ENCODE assay signal across 22 cellular contexts in genomic region chr2:73842739-73843019, GRCh38. TPM values are rescaled to one million over a fixed set of nuclear protein-coding genes. Genes with fewer than 3 reads are reported as not detected.
DNase-seq lines count a peak whose midpoint lies in the region; ATAC-seq, FAIRE-seq and TF ChIP-seq lines count a peak whose summit lies in the region.
"Had no signal": no experiment of that assay in that cellular context is flagged by ENCODE, and none has a peak within 500 bp of the region (broad histone marks: within the 10 kb centered on the region; RNA-seq: fewer than 3 reads in every experiment).

No MANE protein-coding gene starts in this region.

- H3K27me3 Mint-ChIP-seq in activated T-helper 17 cell treated with anti-CD3 and anti-CD28 coated beads, Interleukin-2, amount 50 U/mL, for 72 hours: no peaks in the 10 kb centered on the region
- H3K27me3 Mint-ChIP-seq in activated CD4-positive, alpha-beta T cell treated with anti-CD3 and anti-CD28 coated beads, Interleukin-2, amount 10 ng/mL, durations not matched to agents 7 days and 5 days: no peaks in the 10 kb centered on the region
- H3K27me3 Mint-ChIP-seq: CD4-positive, alpha-beta T cell had no signal

- H3K4me1 Mint-ChIP-seq in activated T-helper 17 cell treated with anti-CD3 and anti-CD28 coated beads, Interleukin-2, amount 50 U/mL, for 72 hours: peaks cover 19% of the 10 kb centered on the region
- peaks cover 11% of the 10 kb centered on the region for H3K4me1 Mint-ChIP-seq in activated CD4-positive, alpha-beta T cell treated with anti-CD3 and anti-CD28 coated beads, Interleukin-2, amount 10 ng/mL, durations not matched to agents 7 days and 5 days

- H3K27ac ChIP-seq in A549: no peak overlapping the region
- H3K27ac ChIP-seq in muscle layer of colon (ENCODE audit: low read depth, low read length): peak overlapping the region; percentile 48
- no peak overlapping the region for H3K27ac ChIP-seq in smooth muscle cell (ENCODE audit: low read depth)
- peak overlapping the region in 1 of 12 donors; percentile 64 for H3K27ac ChIP-seq in heart left ventricle
- H3K27ac ChIP-seq: KMS-11, SJCRH30 had no signal

- ATAC-seq in A549 (peak in 1 of 2 experiments; percentile 63; a peak in 3 of 6 replicates), heart left ventricle (no peak)
- peak; percentile 44 for ATAC-seq in activated T-helper 17 cell treated with anti-CD3 and anti-CD28 coated beads, Interleukin-2, amount 50 U/mL, for 72 hours (replicated peaks)

- H3K27ac Mint-ChIP-seq in activated T-helper 17 cell treated with anti-CD3 and anti-CD28 coated beads, Interleukin-2, amount 50 U/mL, for 72 hours: no peak overlapping the region
- H3K27ac Mint-ChIP-seq in activated CD4-positive, alpha-beta T cell treated with anti-CD3 and anti-CD28 coated beads, Interleukin-2, amount 10 ng/mL, durations not matched to agents 7 days and 5 days: no peak overlapping the region
- H3K27ac Mint-ChIP-seq: CD4-positive, alpha-beta T cell had no signal

- no peaks in the 10 kb centered on the region for H3K9me3 Mint-ChIP-seq in activated T-helper 17 cell treated with anti-CD3 and anti-CD28 coated beads, Interleukin-2, amount 50 U/mL, for 72 hours
- H3K9me3 Mint-ChIP-seq in activated CD4-positive, alpha-beta T cell treated with anti-CD3 and anti-CD28 coated beads, Interleukin-2, amount 10 ng/mL, durations not matched to agents 7 days and 5 days: no peaks in the 10 kb centered on the region
- H3K9me3 Mint-ChIP-seq: CD4-positive, alpha-beta T cell had no signal

- H3K4me1 ChIP-seq in A549 (peaks cover 15% of the 10 kb centered on the region), muscle layer of colon (ENCODE audit: insufficient read depth, low read length) (peaks cover 30% of the 10 kb centered on the region), smooth muscle cell (ENCODE audit: low read depth) (peaks cover 10% of the 10 kb centered on the region), heart left ventricle (peaks cover 0 to 16% (median 3%) of the 10 kb centered on the region in 12 donors)
- H3K4me1 ChIP-seq: SJCRH30 had no signal

- no peak overlapping the region for H3K4me3 Mint-ChIP-seq in activated T-helper 17 cell treated with anti-CD3 and anti-CD28 coated beads, Interleukin-2, amount 50 U/mL, for 72 hours
- H3K4me3 Mint-ChIP-seq in activated CD4-positive, alpha-beta T cell treated with anti-CD3 and anti-CD28 coated beads, Interleukin-2, amount 10 ng/mL, durations not matched to agents 7 days and 5 days: no peak overlapping the region
- H3K4me3 Mint-ChIP-seq: CD4-positive, alpha-beta T cell had no signal

- TF ChIP-seq CTCF in A549 (IDR thresholded peaks at IDR 0.05) (no peak), smooth muscle cell (IDR thresholded peaks at IDR 0.05; ENCODE audit: borderline replicate concordance, insufficient read depth, poor library complexity, severe bottlenecking) (no peak), heart left ventricle (IDR thresholded peaks at IDR 0.05) (no peak)

- POLR2A ChIA-PET in A549 (lab: Yijun Ruan, JAX): no interaction called here
- POLR2A ChIA-PET in activated CD4-positive, alpha-beta T cell treated with anti-CD3 and anti-CD28 coated beads, Interleukin-2, amount 10 ng/mL, durations not matched to agents 7 days and 5 days (lab: Charles Lee): no interaction called here

- H3K4me3 ChIP-seq in A549: no peak overlapping the region
- H3K4me3 ChIP-seq in muscle layer of colon (ENCODE audit: low read depth in 1 of 2, low read length in 2 of 2): no peak overlapping the region
- peak overlapping the region; percentile 21 for H3K4me3 ChIP-seq in smooth muscle cell
- H3K4me3 ChIP-seq in heart left ventricle: no peak overlapping the region
- H3K4me3 ChIP-seq: SJCRH30 had no signal

- no peak for FAIRE-seq in A549 (lab: Jason Lieb, UNC)
- FAIRE-seq: A204.1, GM12891, GM18507, H1 had no signal

- intact Hi-C loops in heart left ventricle (cut with DNase I): no loop called here

- no peaks in the 10 kb centered on the region for H3K27me3 ChIP-seq in muscle layer of colon (ENCODE audit: control insufficient read depth in 1 of 2, insufficient read depth in 2 of 2, low read length in 2 of 2)
- H3K27me3 ChIP-seq in smooth muscle cell (ENCODE audit: low read depth): no peaks in the 10 kb centered on the region
- no peaks in the 10 kb centered on the region for H3K27me3 ChIP-seq in heart left ventricle
- H3K27me3 ChIP-seq: SJCRH30 had no signal

- H3K9me3 ChIP-seq in A549: no peaks in the 10 kb centered on the region
- H3K9me3 ChIP-seq in muscle layer of colon (ENCODE audit: low read length): no peaks in the 10 kb centered on the region
- H3K9me3 ChIP-seq in smooth muscle cell (replicated peaks; ENCODE audit: low read depth): no peaks in the 10 kb centered on the region
- H3K9me3 ChIP-seq in heart left ventricle: no peaks in the 10 kb centered on the region
- H3K9me3 ChIP-seq: Caco-2, SJCRH30 had no signal

- peaks cover 9% of the 10 kb centered on the region for H3K79me2 ChIP-seq in smooth muscle cell (ENCODE audit: low read depth)

- no peak for TF ChIP-seq RAD21 in A549 (conservative IDR thresholded peaks at IDR 0.05 in 1 of 2, IDR thresholded peaks at IDR 0.05 in 1 of 2)

- H4K20me1 ChIP-seq in smooth muscle cell (ENCODE audit: low read depth): peaks cover 58% of the 10 kb centered on the region

- peaks cover 9% of the 10 kb centered on the region for H3F3A ChIP-seq in smooth muscle cell (ENCODE audit: low read depth)

- TF ChIP-seq POLR2A in A549 (IDR thresholded peaks at IDR 0.05; ENCODE audit: low read length) (no peak), heart left ventricle (IDR thresholded peaks at IDR 0.05) (no peak)

- CTCF ChIA-PET in A549 (lab: Yijun Ruan, JAX): interaction anchor here (0.8 to 8.8 kb wide), 5 partner anchors 10 to 26 kb away, joined by 3 to 38 read pairs (median 4); no protein-coding TSS in a partner anchor
- CTCF ChIA-PET in activated CD4-positive, alpha-beta T cell treated with anti-CD3 and anti-CD28 coated beads, Interleukin-2, amount 10 ng/mL, durations not matched to agents 7 days and 5 days (lab: Charles Lee): interaction anchor here (0.6 to 2.1 kb wide), 4 partner anchors 14 to 336 kb away, joined by 3 to 4 read pairs (median 3); partner anchors contain the start of genes MOB1A and STAMBP

- H3K9ac ChIP-seq in muscle layer of colon (ENCODE audit: low read length) (no peak overlapping the region), smooth muscle cell (ENCODE audit: low read depth) (no peak overlapping the region)
- H3K9ac ChIP-seq: KMS-11 had no signal

- no peak for TF ChIP-seq EP300 in A549 (IDR thresholded peaks at IDR 0.05)

- WGBS in A549 (ENCODE audit: missing lambda C conversion rate): 25% methylated on average over 1 of the region's 1 CpG
- WGBS in smooth muscle cell (ENCODE audit: low lambda C conversion rate): 83% methylated on average over 1 of the region's 1 CpG
- WGBS in heart left ventricle, 4 donors: 72 to 81% (median 79%) methylated on average over 1 of the region's 1 CpG

- H3K4me2 ChIP-seq in A549: peak overlapping the region; percentile 32; the same call in 2 of the 3 replicates
- H3K4me2 ChIP-seq in smooth muscle cell: no peak overlapping the region
- H3K4me2 ChIP-seq: KMS-11 had no signal

- no peak for DNase-seq in A549 (ENCODE audit: low read depth in 1 of 2, low spot score in 1 of 2)
- no peak for DNase-seq in smooth muscle cell (lab: John Stamatoyannopoulos, UW; ENCODE audit: unreplicated experiment)
- DNase-seq in NCI-H1092 (lab: John Stamatoyannopoulos, UW): no peak
- no peak for DNase-seq in heart left ventricle
- DNase-seq in activated CD4-positive, alpha-beta T cell treated with anti-CD3 and anti-CD28 coated beads, Interleukin-2, amount 50 U/mL, for 1 hour: no peak
- DNase-seq in activated CD4-positive, alpha-beta T cell treated with anti-CD3 and anti-CD28 coated beads, Interleukin-2, amount 10 ng/mL, durations not matched to agents 7 days and 5 days: no peak
- DNase-seq: CD4-positive, alpha-beta T cell; NCI-H1436; NCI-H1930; NCI-H226; NCI-H524 treated with DMSO at 0.1 percent for 48 hours; SJCRH30 had no signal

- H3K36me3 ChIP-seq in muscle layer of colon (ENCODE audit: insufficient read depth, low read length) (peaks cover 14% of the 10 kb centered on the region), smooth muscle cell (ENCODE audit: low read depth) (peaks cover 12% of the 10 kb centered on the region), heart left ventricle (peaks cover 0 to 76% (median 48%) of the 10 kb centered on the region in 9 donors)

- H2AFZ ChIP-seq in smooth muscle cell (ENCODE audit: low read depth): no peak overlapping the region

- H3K36me3 Mint-ChIP-seq in activated T-helper 17 cell treated with anti-CD3 and anti-CD28 coated beads, Interleukin-2, amount 50 U/mL, for 72 hours (ENCODE audit: low read depth): peaks cover 94% of the 10 kb centered on the region
- peaks cover 43% of the 10 kb centered on the region for H3K36me3 Mint-ChIP-seq in activated CD4-positive, alpha-beta T cell treated with anti-CD3 and anti-CD28 coated beads, Interleukin-2, amount 10 ng/mL, durations not matched to agents 7 days and 5 days (ENCODE audit: low read depth)

RNA-seq across cellular contexts. Expression of gene STAMBP, which starts 13.9 kb away (rescaled TPM):
- 86.1 and 96.3 TPM in 2 replicates for polyA plus RNA-seq in A549 (2011; rRNA removed)
- polyA plus RNA-seq in A549 (2012; cell fraction: cytosol; rRNA removed): 39.4 and 43.7 TPM in 2 replicates
- polyA plus RNA-seq in A549 (2012; cell fraction: nucleus; rRNA removed): 23.1 and 25.6 TPM in 2 replicates
- polyA plus RNA-seq in A549 (2017; fragmentation: RNase III; extraction: RNeasy Plus Mini Kit Qiagen cat#74134 plus additional on column Dnase treatment): 42.1 to 45.6 TPM (median 44.4 TPM) in 3 replicates
- 50.6 and 67.2 TPM in 2 replicates for polyA minus RNA-seq in A549 (2011; rRNA and poly(A)+ RNA removed)
- total RNA-seq in activated T-helper 17 cell treated with anti-CD3 and anti-CD28 coated beads, Interleukin-2, amount 50 U/mL, for 72 hours: 100 to 1,000 TPM in 1 of 2 donors, 10 to 100 TPM in 1; 59.5 to 152 TPM
- 36.3 and 61.1 TPM in 2 replicates for total RNA-seq in smooth muscle cell
- 48.5 and 53.0 TPM in 2 replicates for polyA plus RNA-seq in smooth muscle cell
- 10 to 100 TPM; 27.2 to 38.0 (median 34.4) TPM for total RNA-seq in heart left ventricle
- 10 to 100 TPM; 13.2 to 29.2 TPM for polyA plus RNA-seq in heart left ventricle
- 10 to 100 TPM; 37.2 to 38.4 TPM for total RNA-seq in activated CD4-positive, alpha-beta T cell treated with anti-CD3 and anti-CD28 coated beads, Interleukin-2, amount 10 ng/mL, durations not matched to agents 7 days and 5 days

RNA-seq across cellular contexts. Expression of gene ACTG2, which starts 50.1 kb away (rescaled TPM):
- polyA plus RNA-seq in A549 (2011; rRNA removed) (0.04 and 0.07 TPM in 2 replicates), A549 (2017; fragmentation: RNase III; extraction: RNeasy Plus Mini Kit Qiagen cat#74134 plus additional on column Dnase treatment) (0.26 to 0.51 TPM (median 0.33 TPM) in 3 replicates), smooth muscle cell (796 and 874 TPM in 2 replicates), heart left ventricle (1 to 10 TPM; 4.2 to 4.4 TPM)
- polyA plus RNA-seq in A549 (2012; cell fraction: cytosol; rRNA removed): 0.34 and 0.36 TPM in 2 replicates
- 0.26 and 0.48 TPM in 2 replicates for polyA plus RNA-seq in A549 (2012; cell fraction: nucleus; rRNA removed)
- 0.21 and 1.4 TPM in 2 replicates for polyA minus RNA-seq in A549 (2011; rRNA and poly(A)+ RNA removed)
- total RNA-seq in activated T-helper 17 cell treated with anti-CD3 and anti-CD28 coated beads, Interleukin-2, amount 50 U/mL, for 72 hours: not detected
- total RNA-seq in smooth muscle cell (201 and 323 TPM in 2 replicates), heart left ventricle (10 to 100 TPM in 1 of 9 donors, 1 to 10 TPM in 8; 1.3 to 10.5 (median 3.1) TPM)
- not detected for total RNA-seq in activated CD4-positive, alpha-beta T cell treated with anti-CD3 and anti-CD28 coated beads, Interleukin-2, amount 10 ng/mL, durations not matched to agents 7 days and 5 days
- total RNA-seq: CD4-positive, alpha-beta T cell; MCF 10A had no signal

RNA-seq across cellular contexts. Expression of gene C2orf78, which starts 58.7 kb away (rescaled TPM):
- polyA plus RNA-seq in A549 (2011; rRNA removed) (not detected in 2 replicates), A549 (2017; fragmentation: RNase III; extraction: RNeasy Plus Mini Kit Qiagen cat#74134 plus additional on column Dnase treatment) (not detected in 3 replicates), smooth muscle cell (not detected in 2 replicates), heart left ventricle (not detected)
- polyA plus RNA-seq in A549 (2012; cell fraction: cytosol; rRNA removed): 0.01 TPM in 1 of 2 replicates, not detected in the other
- polyA plus RNA-seq in A549 (2012; cell fraction: nucleus; rRNA removed): not detected in 2 replicates
- 0.10 TPM in 1 of 2 replicates, not detected in the other for polyA minus RNA-seq in A549 (2011; rRNA and poly(A)+ RNA removed)
- under 1 TPM in 1 of 2 donors, not detected in 1; 0.08 TPM for total RNA-seq in activated T-helper 17 cell treated with anti-CD3 and anti-CD28 coated beads, Interleukin-2, amount 50 U/mL, for 72 hours
- total RNA-seq in smooth muscle cell (not detected in 2 replicates), heart left ventricle (not detected)
- total RNA-seq in activated CD4-positive, alpha-beta T cell treated with anti-CD3 and anti-CD28 coated beads, Interleukin-2, amount 10 ng/mL, durations not matched to agents 7 days and 5 days: not detected
- total RNA-seq: Caco-2; CD4-positive, alpha-beta T cell; MCF 10A; SJCRH30 had no signal
- polyA plus RNA-seq: BJ had no signal

Comparison
In these comparisons a context has a peak if more than half of its experiments do, and no peak if none do; other contexts are left out.
1. RNA of gene ACTG2, which starts 50.1 kb away (total RNA-seq): 201 to 323 TPM in smooth muscle cell; 1.3 to 10.5 TPM in heart left ventricle, not detected in activated T-helper 17 cell treated with anti-CD3 and anti-CD28 coated beads, Interleukin-2, amount 50 U/mL, for 72 hours and not detected in activated CD4-positive, alpha-beta T cell treated with anti-CD3 and anti-CD28 coated beads, Interleukin-2, amount 10 ng/mL, durations not matched to agents 7 days and 5 days; every median in the first group is over 10 times any median in the second.